In the genomic region with DNA sequence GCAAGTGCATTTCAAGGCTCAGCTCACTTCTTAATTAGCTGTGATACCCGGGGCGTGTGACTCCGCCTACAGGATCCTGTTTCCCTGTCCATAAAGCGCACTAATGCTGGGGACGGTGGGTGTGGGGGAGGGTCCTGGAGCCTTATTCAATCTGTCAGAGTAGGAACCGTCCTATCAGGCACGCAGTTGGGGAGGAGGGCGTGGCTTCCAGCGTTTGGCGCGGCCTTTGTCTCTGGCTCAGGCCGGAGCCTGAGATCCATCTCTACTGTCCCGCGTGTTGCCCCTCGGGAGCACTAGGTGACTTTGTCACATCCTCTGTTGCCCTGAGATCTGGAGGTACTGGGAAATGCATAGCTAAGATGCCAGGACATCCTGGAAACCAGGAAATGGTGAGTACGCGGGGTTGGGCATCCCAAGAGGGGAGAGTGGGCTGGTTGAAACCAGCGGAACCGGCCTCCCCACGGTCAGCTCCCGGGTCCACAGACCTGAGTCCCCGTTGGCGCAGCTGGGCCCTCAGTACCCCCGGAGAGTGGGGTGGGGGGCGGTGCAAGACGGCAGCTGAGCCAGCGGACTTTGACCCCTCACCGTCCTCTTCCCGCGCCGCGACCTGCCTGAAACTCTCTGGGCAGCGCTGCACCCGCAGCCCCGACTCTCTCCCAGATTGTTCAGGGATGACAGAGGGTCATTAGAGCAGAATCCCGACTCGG, we compare ENCODE assay signal across 1 cellular context.
TF ChIP-seq lines count a peak whose summit lies in the region.

No MANE protein-coding gene starts in this region.

TF ChIP-seq in K562, 482 proteins besides CTCF, POLR2A, EP300 and RAD21 (continued from another document and continues in another):
- TF ChIP-seq CHCHD3 (CRISPR knock-in tag; IDR thresholded peaks at IDR 0.05) (0 out of 2 replicates have a peak, but pooled peaks have one; percentile 12), SP2 (IDR thresholded peaks at IDR 0.05; ENCODE audit: extremely low read depth, low read depth, low read length, poor library complexity, severe bottlenecking) (peak; percentile 21), NRF1 (conservative IDR thresholded peaks at IDR 0.05 in 1 of 2, IDR thresholded peaks at IDR 0.05 in 1 of 2) (peak; percentile 44 to 57; a peak in 2 of 4 replicates), HDAC1 (IDR thresholded peaks at IDR 0.05) (peak in 1 of 2 experiments; percentile 57; a peak in 1 of 4 replicates), ZZZ3 (IDR thresholded peaks at IDR 0.05) (peak; percentile 56; the same call in 1 of the 2 replicates), RBM15 (IDR thresholded peaks at IDR 0.05; ENCODE audit: insufficient read depth, low read length) (no peak), NR2C1 (IDR thresholded peaks at IDR 0.05) (peak; percentile 61; the same call in 1 of the 2 replicates), NR2C1 (tag; IDR thresholded peaks at IDR 0.05) (peak; percentile 49; the same call in 1 of the 2 replicates), PHF21A (IDR thresholded peaks at IDR 0.05; ENCODE audit: borderline replicate concordance, low read depth) (no peak), CBX1 (IDR thresholded peaks at IDR 0.05; ENCODE audit: low read depth) (0 out of 2 replicates have a peak, but pooled peaks have one; percentile 49), ZBTB1 (CRISPR knock-in tag; IDR thresholded peaks at IDR 0.05; ENCODE audit: borderline replicate concordance, low read depth) (0 out of 2 replicates have a peak, but pooled peaks have one; percentile 20), CSDE1 (IDR thresholded peaks at IDR 0.05) (no peak), CCNT2 (IDR thresholded peaks at IDR 0.05; ENCODE audit: borderline replicate concordance, extremely low read depth, insufficient read length, low read depth, low read length) (no peak), EZH2 (IDR thresholded peaks at IDR 0.05; ENCODE audit: borderline replicate concordance, low read depth, low read length) (no peak), XRCC5 (IDR thresholded peaks at IDR 0.05; ENCODE audit: low read depth, low read length) (0 out of 2 replicates have a peak, but pooled peaks have one; percentile 29), XRCC4 (IDR thresholded peaks at IDR 0.05; ENCODE audit: extremely low read depth, insufficient read depth, insufficient read length) (no peak), ATF1 (CRISPR knock-in tag; IDR thresholded peaks at IDR 0.05) (no peak), ATF1 (tag; IDR thresholded peaks at IDR 0.05) (peak; percentile 62), NR1H2 (CRISPR knock-in tag; IDR thresholded peaks at IDR 0.05) (peak; percentile 67; the same call in 1 of the 2 replicates), SUPT5H (IDR thresholded peaks at IDR 0.05) (peak; percentile 80), MTA3 (IDR thresholded peaks at IDR 0.05; ENCODE audit: borderline replicate concordance) (peak; percentile 36; the same call in 1 of the 2 replicates), ELF4 (CRISPR knock-in tag; IDR thresholded peaks at IDR 0.05) (no peak), KDM1A (IDR thresholded peaks at IDR 0.05) (0 out of 4 replicates have a peak, but pooled peaks of 1 of the 2 experiments have one; percentile 26), ZNF143 (CRISPR knock-in tag; IDR thresholded peaks at IDR 0.05) (no peak), RAD51 (IDR thresholded peaks at IDR 0.05; ENCODE audit: borderline replicate concordance, low read depth) (no peak), ZFX (CRISPR knock-in tag; IDR thresholded peaks at IDR 0.05) (peak; percentile 97), RBFOX2 (IDR thresholded peaks at IDR 0.05; ENCODE audit: low read depth, low read length) (peak; percentile 74), SIN3A (IDR thresholded peaks at IDR 0.05; ENCODE audit: borderline replicate concordance in 2 of 2, control insufficient read depth in 1 of 2, low read depth in 2 of 2, low read length in 2 of 2) (no peak; a peak in 1 of 4 replicates), ZBTB7A (IDR thresholded peaks at IDR 0.05; ENCODE audit: borderline replicate concordance, control insufficient read depth, low read depth, low read length) (peak; percentile 80; the same call in 1 of the 2 replicates), KDM5B (IDR thresholded peaks at IDR 0.05; ENCODE audit: insufficient replicate concordance, low read depth, low read length) (peak; percentile 54)
- TF ChIP-seq, protein P1, sequence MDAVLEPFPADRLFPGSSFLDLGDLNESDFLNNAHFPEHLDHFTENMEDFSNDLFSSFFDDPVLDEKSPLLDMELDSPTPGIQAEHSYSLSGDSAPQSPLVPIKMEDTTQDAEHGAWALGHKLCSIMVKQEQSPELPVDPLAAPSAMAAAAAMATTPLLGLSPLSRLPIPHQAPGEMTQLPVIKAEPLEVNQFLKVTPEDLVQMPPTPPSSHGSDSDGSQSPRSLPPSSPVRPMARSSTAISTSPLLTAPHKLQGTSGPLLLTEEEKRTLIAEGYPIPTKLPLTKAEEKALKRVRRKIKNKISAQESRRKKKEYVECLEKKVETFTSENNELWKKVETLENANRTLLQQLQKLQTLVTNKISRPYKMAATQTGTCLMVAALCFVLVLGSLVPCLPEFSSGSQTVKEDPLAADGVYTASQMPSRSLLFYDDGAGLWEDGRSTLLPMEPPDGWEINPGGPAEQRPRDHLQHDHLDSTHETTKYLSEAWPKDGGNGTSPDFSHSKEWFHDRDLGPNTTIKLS (IDR thresholded peaks at IDR 0.05; ENCODE audit: borderline replicate concordance, low read depth) = 0 out of 2 replicates have a peak, but pooled peaks have one; percentile 12
- TF ChIP-seq, protein P2, sequence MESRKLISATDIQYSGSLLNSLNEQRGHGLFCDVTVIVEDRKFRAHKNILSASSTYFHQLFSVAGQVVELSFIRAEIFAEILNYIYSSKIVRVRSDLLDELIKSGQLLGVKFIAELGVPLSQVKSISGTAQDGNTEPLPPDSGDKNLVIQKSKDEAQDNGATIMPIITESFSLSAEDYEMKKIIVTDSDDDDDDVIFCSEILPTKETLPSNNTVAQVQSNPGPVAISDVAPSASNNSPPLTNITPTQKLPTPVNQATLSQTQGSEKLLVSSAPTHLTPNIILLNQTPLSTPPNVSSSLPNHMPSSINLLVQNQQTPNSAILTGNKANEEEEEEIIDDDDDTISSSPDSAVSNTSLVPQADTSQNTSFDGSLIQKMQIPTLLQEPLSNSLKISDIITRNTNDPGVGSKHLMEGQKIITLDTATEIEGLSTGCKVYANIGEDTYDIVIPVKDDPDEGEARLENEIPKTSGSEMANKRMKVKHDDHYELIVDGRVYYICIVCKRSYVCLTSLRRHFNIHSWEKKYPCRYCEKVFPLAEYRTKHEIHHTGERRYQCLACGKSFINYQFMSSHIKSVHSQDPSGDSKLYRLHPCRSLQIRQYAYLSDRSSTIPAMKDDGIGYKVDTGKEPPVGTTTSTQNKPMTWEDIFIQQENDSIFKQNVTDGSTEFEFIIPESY (CRISPR knock-in tag; IDR thresholded peaks at IDR 0.05) = no peak
- TF ChIP-seq, protein P3, sequence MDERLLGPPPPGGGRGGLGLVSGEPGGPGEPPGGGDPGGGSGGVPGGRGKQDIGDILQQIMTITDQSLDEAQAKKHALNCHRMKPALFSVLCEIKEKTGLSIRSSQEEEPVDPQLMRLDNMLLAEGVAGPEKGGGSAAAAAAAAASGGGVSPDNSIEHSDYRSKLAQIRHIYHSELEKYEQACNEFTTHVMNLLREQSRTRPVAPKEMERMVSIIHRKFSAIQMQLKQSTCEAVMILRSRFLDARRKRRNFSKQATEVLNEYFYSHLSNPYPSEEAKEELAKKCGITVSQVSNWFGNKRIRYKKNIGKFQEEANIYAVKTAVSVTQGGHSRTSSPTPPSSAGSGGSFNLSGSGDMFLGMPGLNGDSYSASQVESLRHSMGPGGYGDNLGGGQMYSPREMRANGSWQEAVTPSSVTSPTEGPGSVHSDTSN (CRISPR knock-in tag; IDR thresholded peaks at IDR 0.05; ENCODE audit: low read depth) = no peak
- TF ChIP-seq, protein P3 (tag; conservative IDR thresholded peaks at IDR 0.05; ENCODE audit: low read depth) = peak; percentile 63
- TF ChIP-seq, protein P4, sequence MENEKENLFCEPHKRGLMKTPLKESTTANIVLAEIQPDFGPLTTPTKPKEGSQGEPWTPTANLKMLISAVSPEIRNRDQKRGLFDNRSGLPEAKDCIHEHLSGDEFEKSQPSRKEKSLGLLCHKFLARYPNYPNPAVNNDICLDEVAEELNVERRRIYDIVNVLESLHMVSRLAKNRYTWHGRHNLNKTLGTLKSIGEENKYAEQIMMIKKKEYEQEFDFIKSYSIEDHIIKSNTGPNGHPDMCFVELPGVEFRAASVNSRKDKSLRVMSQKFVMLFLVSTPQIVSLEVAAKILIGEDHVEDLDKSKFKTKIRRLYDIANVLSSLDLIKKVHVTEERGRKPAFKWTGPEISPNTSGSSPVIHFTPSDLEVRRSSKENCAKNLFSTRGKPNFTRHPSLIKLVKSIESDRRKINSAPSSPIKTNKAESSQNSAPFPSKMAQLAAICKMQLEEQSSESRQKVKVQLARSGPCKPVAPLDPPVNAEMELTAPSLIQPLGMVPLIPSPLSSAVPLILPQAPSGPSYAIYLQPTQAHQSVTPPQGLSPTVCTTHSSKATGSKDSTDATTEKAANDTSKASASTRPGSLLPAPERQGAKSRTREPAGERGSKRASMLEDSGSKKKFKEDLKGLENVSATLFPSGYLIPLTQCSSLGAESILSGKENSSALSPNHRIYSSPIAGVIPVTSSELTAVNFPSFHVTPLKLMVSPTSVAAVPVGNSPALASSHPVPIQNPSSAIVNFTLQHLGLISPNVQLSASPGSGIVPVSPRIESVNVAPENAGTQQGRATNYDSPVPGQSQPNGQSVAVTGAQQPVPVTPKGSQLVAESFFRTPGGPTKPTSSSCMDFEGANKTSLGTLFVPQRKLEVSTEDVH (IDR thresholded peaks at IDR 0.05; ENCODE audit: low read depth, partially characterized antibody) = peak; percentile 63
- TF ChIP-seq, protein P5, sequence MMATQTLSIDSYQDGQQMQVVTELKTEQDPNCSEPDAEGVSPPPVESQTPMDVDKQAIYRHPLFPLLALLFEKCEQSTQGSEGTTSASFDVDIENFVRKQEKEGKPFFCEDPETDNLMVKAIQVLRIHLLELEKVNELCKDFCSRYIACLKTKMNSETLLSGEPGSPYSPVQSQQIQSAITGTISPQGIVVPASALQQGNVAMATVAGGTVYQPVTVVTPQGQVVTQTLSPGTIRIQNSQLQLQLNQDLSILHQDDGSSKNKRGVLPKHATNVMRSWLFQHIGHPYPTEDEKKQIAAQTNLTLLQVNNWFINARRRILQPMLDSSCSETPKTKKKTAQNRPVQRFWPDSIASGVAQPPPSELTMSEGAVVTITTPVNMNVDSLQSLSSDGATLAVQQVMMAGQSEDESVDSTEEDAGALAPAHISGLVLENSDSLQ (IDR thresholded peaks at IDR 0.05) = peak; percentile 93
- TF ChIP-seq, protein P6, sequence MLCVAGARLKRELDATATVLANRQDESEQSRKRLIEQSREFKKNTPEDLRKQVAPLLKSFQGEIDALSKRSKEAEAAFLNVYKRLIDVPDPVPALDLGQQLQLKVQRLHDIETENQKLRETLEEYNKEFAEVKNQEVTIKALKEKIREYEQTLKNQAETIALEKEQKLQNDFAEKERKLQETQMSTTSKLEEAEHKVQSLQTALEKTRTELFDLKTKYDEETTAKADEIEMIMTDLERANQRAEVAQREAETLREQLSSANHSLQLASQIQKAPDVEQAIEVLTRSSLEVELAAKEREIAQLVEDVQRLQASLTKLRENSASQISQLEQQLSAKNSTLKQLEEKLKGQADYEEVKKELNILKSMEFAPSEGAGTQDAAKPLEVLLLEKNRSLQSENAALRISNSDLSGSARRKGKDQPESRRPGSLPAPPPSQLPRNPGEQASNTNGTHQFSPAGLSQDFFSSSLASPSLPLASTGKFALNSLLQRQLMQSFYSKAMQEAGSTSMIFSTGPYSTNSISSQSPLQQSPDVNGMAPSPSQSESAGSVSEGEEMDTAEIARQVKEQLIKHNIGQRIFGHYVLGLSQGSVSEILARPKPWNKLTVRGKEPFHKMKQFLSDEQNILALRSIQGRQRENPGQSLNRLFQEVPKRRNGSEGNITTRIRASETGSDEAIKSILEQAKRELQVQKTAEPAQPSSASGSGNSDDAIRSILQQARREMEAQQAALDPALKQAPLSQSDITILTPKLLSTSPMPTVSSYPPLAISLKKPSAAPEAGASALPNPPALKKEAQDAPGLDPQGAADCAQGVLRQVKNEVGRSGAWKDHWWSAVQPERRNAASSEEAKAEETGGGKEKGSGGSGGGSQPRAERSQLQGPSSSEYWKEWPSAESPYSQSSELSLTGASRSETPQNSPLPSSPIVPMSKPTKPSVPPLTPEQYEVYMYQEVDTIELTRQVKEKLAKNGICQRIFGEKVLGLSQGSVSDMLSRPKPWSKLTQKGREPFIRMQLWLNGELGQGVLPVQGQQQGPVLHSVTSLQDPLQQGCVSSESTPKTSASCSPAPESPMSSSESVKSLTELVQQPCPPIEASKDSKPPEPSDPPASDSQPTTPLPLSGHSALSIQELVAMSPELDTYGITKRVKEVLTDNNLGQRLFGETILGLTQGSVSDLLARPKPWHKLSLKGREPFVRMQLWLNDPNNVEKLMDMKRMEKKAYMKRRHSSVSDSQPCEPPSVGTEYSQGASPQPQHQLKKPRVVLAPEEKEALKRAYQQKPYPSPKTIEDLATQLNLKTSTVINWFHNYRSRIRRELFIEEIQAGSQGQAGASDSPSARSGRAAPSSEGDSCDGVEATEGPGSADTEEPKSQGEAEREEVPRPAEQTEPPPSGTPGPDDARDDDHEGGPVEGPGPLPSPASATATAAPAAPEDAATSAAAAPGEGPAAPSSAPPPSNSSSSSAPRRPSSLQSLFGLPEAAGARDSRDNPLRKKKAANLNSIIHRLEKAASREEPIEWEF (CRISPR knock-in tag; IDR thresholded peaks at IDR 0.05) = no peak
- TF ChIP-seq, protein P7, sequence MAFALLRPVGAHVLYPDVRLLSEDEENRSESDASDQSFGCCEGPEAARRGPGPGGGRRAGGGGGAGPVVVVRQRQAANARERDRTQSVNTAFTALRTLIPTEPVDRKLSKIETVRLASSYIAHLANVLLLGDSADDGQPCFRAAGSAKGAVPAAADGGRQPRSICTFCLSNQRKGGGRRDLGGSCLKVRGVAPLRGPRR (CRISPR knock-in tag; IDR thresholded peaks at IDR 0.05) = no peak
- TF ChIP-seq, protein P8, sequence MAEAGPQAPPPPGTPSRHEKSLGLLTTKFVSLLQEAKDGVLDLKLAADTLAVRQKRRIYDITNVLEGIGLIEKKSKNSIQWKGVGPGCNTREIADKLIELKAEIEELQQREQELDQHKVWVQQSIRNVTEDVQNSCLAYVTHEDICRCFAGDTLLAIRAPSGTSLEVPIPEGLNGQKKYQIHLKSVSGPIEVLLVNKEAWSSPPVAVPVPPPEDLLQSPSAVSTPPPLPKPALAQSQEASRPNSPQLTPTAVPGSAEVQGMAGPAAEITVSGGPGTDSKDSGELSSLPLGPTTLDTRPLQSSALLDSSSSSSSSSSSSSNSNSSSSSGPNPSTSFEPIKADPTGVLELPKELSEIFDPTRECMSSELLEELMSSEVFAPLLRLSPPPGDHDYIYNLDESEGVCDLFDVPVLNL (CRISPR knock-in tag; IDR thresholded peaks at IDR 0.05; ENCODE audit: low read depth) = peak; percentile 79; the same call in 1 of the 2 replicates
